Comparison of ENCODE assay signal across 28 cellular contexts in genomic region chr2:169086893-169087467, GRCh38. TPM values are rescaled to one million over a fixed set of nuclear protein-coding genes. Genes with fewer than 3 reads are reported as not detected.
A peak's percentile ranks its signal among the peaks of the same experiment; 100 is the strongest.
DNase-seq lines count a peak whose midpoint lies in the region; ATAC-seq, FAIRE-seq and TF ChIP-seq lines count a peak whose summit lies in the region.
"Had no signal": no experiment of that assay in that cellular context is flagged by ENCODE, and none has a peak within 500 bp of the region (broad histone marks: within the 10 kb centered on the region; RNA-seq: fewer than 3 reads in every experiment).

No MANE protein-coding gene starts in this region.

- H3K9me3 Mint-ChIP-seq in naive thymus-derived CD8-positive, alpha-beta T cell: peaks cover 0 to 5% (median 0%) of the 10 kb centered on the region in 9 donors

- H3K9me3 ChIP-seq in lung (ENCODE audit: control insufficient read depth in 2 of 2, insufficient read depth in 1 of 2, low read length in 1 of 2): no peaks in the 10 kb centered on the region
- H3K9me3 ChIP-seq: ascending aorta, pancreas had no signal

- peak overlapping the region in 1 of 2 donors; percentile 71 for H3K27ac ChIP-seq in lung (ENCODE audit: low read depth in 1 of 2, low read length in 1 of 2)
- H3K27ac ChIP-seq: ascending aorta, pancreas had no signal

- H3K27me3 Mint-ChIP-seq in naive thymus-derived CD8-positive, alpha-beta T cell: peaks cover 0 to 9% (median 2%) of the 10 kb centered on the region in 5 donors

- no peak for TF ChIP-seq CTCF in bronchial epithelial cell (IDR thresholded peaks at IDR 0.05; ENCODE audit: insufficient read depth, low read length, severe bottlenecking)
- no peak for TF ChIP-seq CTCF in lung (IDR thresholded peaks at IDR 0.05; ENCODE audit: control extremely low read depth, extremely low read depth)

- H3K4me3 Mint-ChIP-seq in naive thymus-derived CD8-positive, alpha-beta T cell: no peak overlapping the region
- H3K4me3 Mint-ChIP-seq: activated CD8-positive, alpha-beta T cell treated with anti-CD3 and anti-CD28 coated beads, Interleukin-2, amount 10 ng/mL, durations not matched to agents 7 days and 5 days; activated naive CD8-positive, alpha-beta T cell treated with anti-CD3 and anti-CD28 coated beads, Interleukin-2, amount 10 ng/mL, durations not matched to agents 7 days and 5 days; HFFc6; T-helper 17 cell; type B pancreatic cell had no signal

- peak; percentile 13 for FAIRE-seq in bronchial epithelial cell (lab: Jason Lieb, UNC)
- FAIRE-seq: endothelial cell of umbilical vein, HepG2, pancreas had no signal

- H3K4me3 ChIP-seq in bronchial epithelial cell (ENCODE audit: low read depth, low read length): no peak overlapping the region
- H3K4me3 ChIP-seq in lung: no peak overlapping the region
- H3K4me3 ChIP-seq: ascending aorta, pancreas, smooth muscle cell had no signal

- H3K27ac Mint-ChIP-seq in naive thymus-derived CD8-positive, alpha-beta T cell: no peak overlapping the region
- H3K27ac Mint-ChIP-seq: activated CD8-positive, alpha-beta T cell treated with anti-CD3 and anti-CD28 coated beads, Interleukin-2, amount 10 ng/mL, durations not matched to agents 7 days and 5 days; activated naive CD8-positive, alpha-beta T cell treated with anti-CD3 and anti-CD28 coated beads, Interleukin-2, amount 10 ng/mL, durations not matched to agents 7 days and 5 days; HFFc6; T-helper 17 cell; type B pancreatic cell had no signal

- DNase-seq in Daoy (ENCODE audit: low read depth) (peak; percentile 52), NCI-H2029 (lab: John Stamatoyannopoulos, UW) (peak; percentile 90), bronchial epithelial cell (ENCODE audit: low read depth) (peak; percentile 59), lung (ENCODE audit: low spot score) (peak; percentile 77), GF-D8 (lab: John Stamatoyannopoulos, UW) (no peak)
- no peak for DNase-seq in naive thymus-derived CD8-positive, alpha-beta T cell
- DNase-seq: activated CD8-positive, alpha-beta T cell treated with anti-CD3 and anti-CD28 coated beads, Interleukin-2, amount 10 ng/mL, durations not matched to agents 7 days and 5 days; activated naive CD8-positive, alpha-beta T cell treated with anti-CD3 and anti-CD28 coated beads, Interleukin-2, amount 10 ng/mL, durations not matched to agents 7 days and 5 days; C1 segment of cervical spinal cord; DND-41; HFFc6; Karpas-422; NCI-H1048; NCI-H1930; NCI-H446; stimulated activated CD4-positive, alpha-beta T cell treated with anti-CD3 and anti-CD28 coated beads, Interleukin-2, amount 100 ng/mL, for 24 hours; T-helper 17 cell had no signal

- H3K4me1 Mint-ChIP-seq in naive thymus-derived CD8-positive, alpha-beta T cell: peaks cover 0 to 8% (median 5%) of the 10 kb centered on the region in 4 donors
- H3K4me1 Mint-ChIP-seq: activated naive CD8-positive, alpha-beta T cell treated with anti-CD3 and anti-CD28 coated beads, Interleukin-2, amount 10 ng/mL, durations not matched to agents 7 days and 5 days; T-helper 17 cell had no signal

- H3K36me3 Mint-ChIP-seq in naive thymus-derived CD8-positive, alpha-beta T cell: no peaks in the 10 kb centered on the region
- H3K36me3 Mint-ChIP-seq: type B pancreatic cell had no signal

- WGBS in lung, 2 donors: 68 to 91% methylated on average over 3 of the region's 3 CpGs

- peak; percentile 68 for ATAC-seq in lung (ENCODE audit: insufficient read depth, low FRiP score)
- ATAC-seq in naive thymus-derived CD8-positive, alpha-beta T cell: no peak
- ATAC-seq in HG02884 (IDR thresholded peaks at IDR 0.05; ENCODE audit: unreplicated experiment): no peak
- ATAC-seq: activated CD8-positive, alpha-beta T cell treated with anti-CD3 and anti-CD28 coated beads, Interleukin-2, amount 10 ng/mL, durations not matched to agents 7 days and 5 days; HepG2; pancreas; Right ventricle myocardium inferior; SK-N-SH treated with all-trans-retinoic acid at 6 μM for 48 hours; T-helper 17 cell had no signal

- H3K36me3 ChIP-seq in bronchial epithelial cell (ENCODE audit: control insufficient read depth, insufficient read depth, low read length) (no peaks in the 10 kb centered on the region), lung (ENCODE audit: control insufficient read depth in 2 of 2, insufficient read depth in 2 of 2, low read length in 2 of 2) (no peaks in the 10 kb centered on the region)
- H3K36me3 ChIP-seq: ascending aorta, pancreas had no signal

- H3K27me3 ChIP-seq in bronchial epithelial cell (ENCODE audit: control insufficient read depth, insufficient read depth, low read length) (no peaks in the 10 kb centered on the region), lung (ENCODE audit: control insufficient read depth, insufficient read depth) (no peaks in the 10 kb centered on the region)
- H3K27me3 ChIP-seq: ascending aorta, pancreas had no signal

- H3K4me1 ChIP-seq in lung (ENCODE audit: control insufficient read depth in 2 of 2, insufficient read depth in 2 of 2, low read length in 2 of 2): peaks cover 0 to 4% of the 10 kb centered on the region in 2 donors
- H3K4me1 ChIP-seq: ascending aorta had no signal

- POLR2A ChIA-PET in naive thymus-derived CD8-positive, alpha-beta T cell (lab: Charles Lee): no interaction called here

RNA-seq across cellular contexts. Expression of gene DHRS9, which starts 17.6 kb away (rescaled TPM):
- total RNA-seq in Daoy (2014; rRNA removed; shearing (Covaris generic)): 0.39 and 2.5 TPM in 2 replicates
- 5.8 and 19.1 TPM in 2 replicates for total RNA-seq in bronchial epithelial cell
- 1 to 10 TPM; 1.5 to 6.5 TPM for total RNA-seq in lung
- polyA plus RNA-seq in lung: 10 to 100 TPM in 1 of 2 donors, 1 to 10 TPM in 1; 1.5 to 17.2 TPM
- not detected for total RNA-seq in naive thymus-derived CD8-positive, alpha-beta T cell
- polyA plus RNA-seq in naive thymus-derived CD8-positive, alpha-beta T cell: not detected
- total RNA-seq: activated CD8-positive, alpha-beta T cell treated with anti-CD3 and anti-CD28 coated beads, Interleukin-2, amount 10 ng/mL, durations not matched to agents 7 days and 5 days; ascending aorta; endothelial cell of umbilical vein; HepG2; HFFc6; kidney epithelial cell; T-helper 17 cell had no signal
- polyA plus RNA-seq: HepG2, neural cell had no signal

RNA-seq across cellular contexts. Expression of gene ABCB11, which starts 55.9 kb away (rescaled TPM):
- total RNA-seq in Daoy (2014; rRNA removed; shearing (Covaris generic)): not detected in 2 replicates
- 0.26 TPM in 2 replicates for total RNA-seq in bronchial epithelial cell
- under 1 TPM; 0.15 to 0.37 TPM for total RNA-seq in lung
- under 1 TPM; 0.02 TPM for polyA plus RNA-seq in lung
- total RNA-seq in naive thymus-derived CD8-positive, alpha-beta T cell: under 1 TPM in 1 of 2 experiments, not detected in 1; 0.08 TPM
- not detected for polyA plus RNA-seq in naive thymus-derived CD8-positive, alpha-beta T cell
- total RNA-seq: ascending aorta, HepG2, kidney epithelial cell, T-helper 17 cell had no signal
- polyA plus RNA-seq: HepG2, neural cell had no signal

Comparison
In these comparisons a context has a peak if more than half of its experiments do, and no peak if none do; other contexts are left out.
1. DNase-seq: peak in Daoy (single experiment), NCI-H2029 (single experiment), bronchial epithelial cell (single experiment) and lung (single experiment); none in naive thymus-derived CD8-positive, alpha-beta T cell (0 of 10) and GF-D8 (single experiment).